1 cellular context compared by ENCODE assay signal in genomic region chr2:65788556-65788955, GRCh38.
TF ChIP-seq lines count a peak whose summit lies in the region.

No MANE protein-coding gene starts in this region.

TF ChIP-seq in K562, 482 proteins besides CTCF, POLR2A, EP300 and RAD21 (continued from another document and continues in another):
- TF ChIP-seq, protein P1, sequence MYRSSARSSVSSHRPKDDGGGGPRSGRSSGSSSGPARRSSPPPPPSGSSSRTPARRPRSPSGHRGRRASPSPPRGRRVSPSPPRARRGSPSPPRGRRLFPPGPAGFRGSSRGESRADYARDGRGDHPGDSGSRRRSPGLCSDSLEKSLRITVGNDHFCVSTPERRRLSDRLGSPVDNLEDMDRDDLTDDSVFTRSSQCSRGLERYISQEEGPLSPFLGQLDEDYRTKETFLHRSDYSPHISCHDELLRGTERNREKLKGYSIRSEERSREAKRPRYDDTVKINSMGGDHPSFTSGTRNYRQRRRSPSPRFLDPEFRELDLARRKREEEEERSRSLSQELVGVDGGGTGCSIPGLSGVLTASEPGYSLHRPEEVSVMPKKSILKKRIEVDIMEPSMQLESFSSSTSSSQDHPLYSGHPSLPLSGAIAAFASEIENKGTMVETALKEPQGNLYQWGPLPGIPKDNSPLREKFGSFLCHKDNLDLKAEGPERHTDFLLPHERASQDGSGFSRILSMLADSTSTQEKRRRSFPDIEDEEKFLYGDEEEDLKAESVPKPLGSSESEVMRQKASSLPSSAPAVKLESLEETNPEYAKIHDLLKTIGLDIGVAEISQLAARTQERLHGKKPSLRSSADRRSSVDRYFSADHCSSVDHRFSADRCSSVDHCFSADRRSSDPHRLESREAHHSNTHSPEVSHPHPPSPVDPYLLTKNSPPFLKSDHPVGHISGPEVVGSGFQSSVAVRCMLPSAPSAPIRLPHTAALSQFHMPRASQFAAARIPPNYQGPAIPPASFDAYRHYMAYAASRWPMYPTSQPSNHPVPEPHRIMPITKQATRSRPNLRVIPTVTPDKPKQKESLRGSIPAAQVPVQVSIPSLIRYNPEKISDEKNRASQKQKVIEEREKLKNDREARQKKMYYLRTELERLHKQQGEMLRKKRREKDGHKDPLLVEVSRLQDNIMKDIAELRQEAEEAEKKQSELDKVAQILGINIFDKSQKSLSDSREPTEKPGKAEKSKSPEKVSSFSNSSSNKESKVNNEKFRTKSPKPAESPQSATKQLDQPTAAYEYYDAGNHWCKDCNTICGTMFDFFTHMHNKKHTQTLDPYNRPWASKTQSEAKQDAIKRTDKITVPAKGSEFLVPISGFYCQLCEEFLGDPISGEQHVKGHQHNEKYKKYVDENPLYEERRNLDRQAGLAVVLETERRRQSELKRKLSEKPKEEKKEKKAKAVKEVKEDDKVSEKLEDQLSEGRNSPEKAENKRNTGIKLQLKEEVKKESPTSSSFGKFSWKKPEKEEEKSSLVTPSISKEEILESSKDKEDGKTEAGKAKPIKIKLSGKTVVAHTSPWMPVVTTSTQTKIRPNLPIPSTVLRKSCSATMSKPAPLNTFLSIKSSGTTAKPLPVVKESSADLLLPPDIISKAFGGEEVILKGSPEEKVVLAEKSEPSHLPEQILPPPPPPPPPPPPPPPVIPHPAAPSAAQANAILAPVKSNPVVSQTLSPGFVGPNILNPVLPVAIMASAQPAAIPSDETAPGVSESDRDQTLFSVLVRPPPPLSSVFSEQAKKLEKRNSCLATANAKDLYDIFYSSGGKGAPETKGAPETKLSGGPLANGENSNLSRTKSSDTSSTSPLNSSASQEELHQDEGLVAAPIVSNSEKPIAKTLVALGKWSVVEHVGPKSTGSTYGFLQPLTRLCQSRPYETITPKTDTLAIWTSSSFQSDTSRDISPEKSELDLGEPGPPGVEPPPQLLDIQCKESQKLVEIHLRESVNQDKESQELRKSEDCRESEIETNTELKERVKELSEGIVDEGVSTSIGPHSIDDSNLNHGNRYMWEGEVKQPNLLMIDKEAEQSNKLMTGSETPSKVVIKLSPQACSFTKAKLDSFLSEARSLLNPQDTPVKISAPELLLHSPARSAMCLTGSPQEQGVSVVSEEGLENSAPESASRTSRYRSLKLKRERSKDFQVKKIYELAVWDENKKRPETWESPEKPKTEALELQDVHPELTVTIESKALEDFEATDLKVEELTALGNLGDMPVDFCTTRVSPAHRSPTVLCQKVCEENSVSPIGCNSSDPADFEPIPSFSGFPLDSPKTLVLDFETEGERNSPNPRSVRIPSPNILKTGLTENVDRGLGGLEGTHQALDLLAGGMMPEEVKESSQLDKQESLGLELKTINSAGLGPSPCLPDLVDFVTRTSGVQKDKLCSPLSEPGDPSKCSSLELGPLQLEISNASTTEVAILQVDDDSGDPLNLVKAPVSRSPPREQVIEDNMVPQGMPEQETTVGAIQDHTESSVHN (IDR thresholded peaks at IDR 0.05; ENCODE audit: borderline replicate concordance in 1 of 2, low read depth in 1 of 2) = no peak
- TF ChIP-seq ZZZ3 (IDR thresholded peaks at IDR 0.05) (no peak), ARID1B (IDR thresholded peaks at IDR 0.05) (peak; percentile 54), CCAR2 (IDR thresholded peaks at IDR 0.05; ENCODE audit: low read depth, low read length) (no peak), CXXC5 (CRISPR knock-in tag; IDR thresholded peaks at IDR 0.05) (no peak), TRIM24 (IDR thresholded peaks at IDR 0.05) (peak in 1 of 2 experiments; percentile 31; a peak in 1 of 4 replicates), DACH1 (IDR thresholded peaks at IDR 0.05; ENCODE audit: partially characterized antibody) (no peak), TEAD4 (IDR thresholded peaks at IDR 0.05; ENCODE audit: low read length) (0 out of 2 replicates have a peak, but pooled peaks have one; percentile 8), TEAD4 (CRISPR knock-in tag; IDR thresholded peaks at IDR 0.05; ENCODE audit: borderline replicate concordance) (no peak), ZNF449 (CRISPR knock-in tag; IDR thresholded peaks at IDR 0.05) (no peak), FUS (optimal IDR thresholded peaks at IDR 0.05; ENCODE audit: low read depth, low read length) (no peak), KLF13 (tag; IDR thresholded peaks at IDR 0.05; ENCODE audit: borderline replicate concordance, low read depth) (no peak), CREB3 (tag; conservative IDR thresholded peaks at IDR 0.05; ENCODE audit: low read depth) (no peak), ZSCAN32 (CRISPR knock-in tag; IDR thresholded peaks at IDR 0.05) (no peak), UBTF (IDR thresholded peaks at IDR 0.05; ENCODE audit: borderline replicate concordance in 1 of 2, low read depth in 2 of 2, low read length in 2 of 2) (no peak), TFE3 (CRISPR knock-in tag; IDR thresholded peaks at IDR 0.05) (no peak), CAMTA2 (CRISPR knock-in tag; conservative IDR thresholded peaks at IDR 0.05) (no peak), ZHX1 (conservative IDR thresholded peaks at IDR 0.05; ENCODE audit: low read length) (no peak), RNF219 (CRISPR knock-in tag; IDR thresholded peaks at IDR 0.05) (no peak)
- TF ChIP-seq, protein P2, sequence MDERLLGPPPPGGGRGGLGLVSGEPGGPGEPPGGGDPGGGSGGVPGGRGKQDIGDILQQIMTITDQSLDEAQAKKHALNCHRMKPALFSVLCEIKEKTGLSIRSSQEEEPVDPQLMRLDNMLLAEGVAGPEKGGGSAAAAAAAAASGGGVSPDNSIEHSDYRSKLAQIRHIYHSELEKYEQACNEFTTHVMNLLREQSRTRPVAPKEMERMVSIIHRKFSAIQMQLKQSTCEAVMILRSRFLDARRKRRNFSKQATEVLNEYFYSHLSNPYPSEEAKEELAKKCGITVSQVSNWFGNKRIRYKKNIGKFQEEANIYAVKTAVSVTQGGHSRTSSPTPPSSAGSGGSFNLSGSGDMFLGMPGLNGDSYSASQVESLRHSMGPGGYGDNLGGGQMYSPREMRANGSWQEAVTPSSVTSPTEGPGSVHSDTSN (CRISPR knock-in tag; IDR thresholded peaks at IDR 0.05; ENCODE audit: low read depth) = no peak
- TF ChIP-seq, protein P2 (tag; conservative IDR thresholded peaks at IDR 0.05; ENCODE audit: low read depth) = no peak
- TF ChIP-seq, protein P3, sequence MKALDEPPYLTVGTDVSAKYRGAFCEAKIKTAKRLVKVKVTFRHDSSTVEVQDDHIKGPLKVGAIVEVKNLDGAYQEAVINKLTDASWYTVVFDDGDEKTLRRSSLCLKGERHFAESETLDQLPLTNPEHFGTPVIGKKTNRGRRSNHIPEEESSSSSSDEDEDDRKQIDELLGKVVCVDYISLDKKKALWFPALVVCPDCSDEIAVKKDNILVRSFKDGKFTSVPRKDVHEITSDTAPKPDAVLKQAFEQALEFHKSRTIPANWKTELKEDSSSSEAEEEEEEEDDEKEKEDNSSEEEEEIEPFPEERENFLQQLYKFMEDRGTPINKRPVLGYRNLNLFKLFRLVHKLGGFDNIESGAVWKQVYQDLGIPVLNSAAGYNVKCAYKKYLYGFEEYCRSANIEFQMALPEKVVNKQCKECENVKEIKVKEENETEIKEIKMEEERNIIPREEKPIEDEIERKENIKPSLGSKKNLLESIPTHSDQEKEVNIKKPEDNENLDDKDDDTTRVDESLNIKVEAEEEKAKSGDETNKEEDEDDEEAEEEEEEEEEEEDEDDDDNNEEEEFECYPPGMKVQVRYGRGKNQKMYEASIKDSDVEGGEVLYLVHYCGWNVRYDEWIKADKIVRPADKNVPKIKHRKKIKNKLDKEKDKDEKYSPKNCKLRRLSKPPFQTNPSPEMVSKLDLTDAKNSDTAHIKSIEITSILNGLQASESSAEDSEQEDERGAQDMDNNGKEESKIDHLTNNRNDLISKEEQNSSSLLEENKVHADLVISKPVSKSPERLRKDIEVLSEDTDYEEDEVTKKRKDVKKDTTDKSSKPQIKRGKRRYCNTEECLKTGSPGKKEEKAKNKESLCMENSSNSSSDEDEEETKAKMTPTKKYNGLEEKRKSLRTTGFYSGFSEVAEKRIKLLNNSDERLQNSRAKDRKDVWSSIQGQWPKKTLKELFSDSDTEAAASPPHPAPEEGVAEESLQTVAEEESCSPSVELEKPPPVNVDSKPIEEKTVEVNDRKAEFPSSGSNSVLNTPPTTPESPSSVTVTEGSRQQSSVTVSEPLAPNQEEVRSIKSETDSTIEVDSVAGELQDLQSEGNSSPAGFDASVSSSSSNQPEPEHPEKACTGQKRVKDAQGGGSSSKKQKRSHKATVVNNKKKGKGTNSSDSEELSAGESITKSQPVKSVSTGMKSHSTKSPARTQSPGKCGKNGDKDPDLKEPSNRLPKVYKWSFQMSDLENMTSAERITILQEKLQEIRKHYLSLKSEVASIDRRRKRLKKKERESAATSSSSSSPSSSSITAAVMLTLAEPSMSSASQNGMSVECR (CRISPR knock-in tag; IDR thresholded peaks at IDR 0.05) = no peak
